Comparison of ENCODE assay signal across 8 cellular contexts in the genomic region with DNA sequence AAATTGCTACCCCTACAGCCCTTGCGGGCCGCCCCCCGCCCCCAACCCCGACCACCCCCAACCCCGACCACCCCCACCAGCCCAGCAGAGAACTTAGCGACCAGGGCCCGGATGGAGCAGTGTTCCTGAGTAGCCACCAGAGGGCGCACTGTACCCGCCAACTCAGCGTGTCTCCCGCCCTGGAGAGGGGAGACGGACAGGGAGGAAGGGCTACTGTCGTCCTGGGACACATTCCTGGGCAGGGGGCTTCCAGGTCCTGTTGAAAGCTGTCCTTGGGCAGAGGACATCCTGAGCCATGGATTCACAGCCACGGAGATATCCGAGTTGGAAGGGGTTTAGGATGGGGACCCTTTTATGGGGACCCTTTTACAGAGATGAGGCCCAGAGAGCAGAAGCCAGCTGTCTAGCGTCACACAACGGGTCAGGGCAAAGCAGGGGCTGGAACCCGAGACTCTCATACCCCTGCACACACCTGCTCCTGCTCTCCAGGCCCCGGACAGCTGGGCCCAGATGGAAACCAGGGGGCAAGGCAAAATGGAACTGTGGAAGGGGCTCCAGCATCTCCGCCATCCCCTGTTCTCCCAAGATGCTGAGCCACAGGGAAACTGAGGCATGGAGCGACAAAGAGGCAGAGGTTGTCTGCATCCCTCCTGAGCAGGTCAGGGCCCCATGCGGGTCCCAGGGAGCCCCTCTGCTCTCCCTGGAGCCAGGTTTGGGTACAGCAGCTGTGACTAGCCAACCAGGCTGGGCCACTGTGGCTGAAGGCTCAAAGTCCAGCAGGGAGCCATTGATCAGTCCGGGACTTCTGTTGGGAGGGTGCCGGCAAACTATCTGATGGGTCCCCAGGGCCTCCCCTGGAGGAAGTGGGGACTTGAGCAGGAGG. TPM values are rescaled to one million over a fixed set of nuclear protein-coding genes. Genes with fewer than 3 reads are reported as not detected.
DNase-seq lines count a peak whose midpoint lies in the region; ATAC-seq, FAIRE-seq and TF ChIP-seq lines count a peak whose summit lies in the region.

No MANE protein-coding gene starts in this region.

- TF ChIP-seq CTCF in bronchial epithelial cell (IDR thresholded peaks at IDR 0.05; ENCODE audit: insufficient read depth, low read length, severe bottlenecking), result peak; percentile 81
- peak; percentile 82 for TF ChIP-seq CTCF in kidney epithelial cell (IDR thresholded peaks at IDR 0.05; ENCODE audit: insufficient read depth, low read length, poor library complexity, severe bottlenecking)

- H3K4me1 ChIP-seq in CD4-positive, CD25-positive, alpha-beta regulatory T cell (ENCODE audit: control insufficient read depth, insufficient read depth, low read length, poor library complexity, severe bottlenecking), result peaks cover 13% of the 10 kb centered on the region

- H3K9me3 Mint-ChIP-seq in CD4-positive, CD25-positive, alpha-beta regulatory T cell, result peaks cover 0 to 2% (median 0%) of the 10 kb centered on the region in 7 donors

- DNase-seq in CD4-positive, CD25-positive, alpha-beta regulatory T cell, result peak; percentile 58 to 70 (median 65)
- DNase-seq in GOT3 (lab: John Stamatoyannopoulos, UW), result peak; percentile 14
- peak; percentile 52 for DNase-seq in NCI-H2107 (lab: John Stamatoyannopoulos, UW)
- DNase-seq in activated CD4-positive, CD25-positive, alpha-beta regulatory T cell (lab: John Stamatoyannopoulos, UW), result peak; percentile 46 to 55 (median 50)
- DNase-seq in bronchial epithelial cell (ENCODE audit: low read depth), result peak; percentile 21
- DNase-seq in kidney epithelial cell (ENCODE audit: low read depth), result no peak
- peak; percentile 71 for DNase-seq in stimulated activated CD4-positive, alpha-beta T cell treated with anti-CD3 and anti-CD28 coated beads, Interleukin-4, amount 100 ng/mL, for 1 hour

- no peak overlapping the region for H3K4me3 ChIP-seq in CD4-positive, CD25-positive, alpha-beta regulatory T cell (ENCODE audit: low read depth, low read length)
- H3K4me3 ChIP-seq in bronchial epithelial cell (ENCODE audit: low read depth, low read length) (no peak overlapping the region), kidney epithelial cell (ENCODE audit: low read depth, low read length) (no peak overlapping the region)

- no peaks in the 10 kb centered on the region for H3K36me3 ChIP-seq in CD4-positive, CD25-positive, alpha-beta regulatory T cell (ENCODE audit: control insufficient read depth, insufficient read depth, low read length)
- H3K36me3 ChIP-seq in bronchial epithelial cell (ENCODE audit: control insufficient read depth, insufficient read depth, low read length), result no peaks in the 10 kb centered on the region
- no peaks in the 10 kb centered on the region for H3K36me3 ChIP-seq in kidney epithelial cell (ENCODE audit: control insufficient read depth, insufficient read depth, low read length)

- H3K27ac Mint-ChIP-seq in CD4-positive, CD25-positive, alpha-beta regulatory T cell, result peak overlapping the region in 1 of 3 donors; percentile 36

- ATAC-seq in CD4-positive, CD25-positive, alpha-beta regulatory T cell (ENCODE audit: low read depth in 2 of 2), result peak; percentile 63 to 71
- no peak for ATAC-seq in HG03095 (IDR thresholded peaks at IDR 0.05; ENCODE audit: unreplicated experiment)

- H3K9me3 ChIP-seq in CD4-positive, CD25-positive, alpha-beta regulatory T cell (ENCODE audit: control insufficient read depth in 2 of 2, low read length in 2 of 2), result no peaks in the 10 kb centered on the region

- H3K4me1 Mint-ChIP-seq in CD4-positive, CD25-positive, alpha-beta regulatory T cell, result peaks cover 0 to 19% (median 3%) of the 10 kb centered on the region in 4 donors

- H3K27ac ChIP-seq in CD4-positive, CD25-positive, alpha-beta regulatory T cell (ENCODE audit: insufficient read depth, low read length, poor library complexity, severe bottlenecking), result no peak overlapping the region

- peak overlapping the region in 1 of 4 donors; percentile 77 for H3K4me3 Mint-ChIP-seq in CD4-positive, CD25-positive, alpha-beta regulatory T cell

- peaks cover 24% of the 10 kb centered on the region for H3K27me3 Mint-ChIP-seq in CD4-positive, CD25-positive, alpha-beta regulatory T cell

- H3K36me3 Mint-ChIP-seq in CD4-positive, CD25-positive, alpha-beta regulatory T cell, result no peaks in the 10 kb centered on the region

- H3K27me3 ChIP-seq in CD4-positive, CD25-positive, alpha-beta regulatory T cell (ENCODE audit: control insufficient read depth, insufficient read depth, low read length), result no peaks in the 10 kb centered on the region
- H3K27me3 ChIP-seq in bronchial epithelial cell (ENCODE audit: control insufficient read depth, insufficient read depth, low read length) (no peaks in the 10 kb centered on the region), kidney epithelial cell (ENCODE audit: control insufficient read depth, insufficient read depth, low read length) (peaks cover 2% of the 10 kb centered on the region)

- peak; percentile 28 for FAIRE-seq in bronchial epithelial cell (lab: Jason Lieb, UNC)

RNA-seq across cellular contexts. Expression of gene LAPTM5, which starts 25.0 kb away (rescaled TPM):
- total RNA-seq in CD4-positive, CD25-positive, alpha-beta regulatory T cell, result 589 TPM
- polyA plus RNA-seq in CD4-positive, CD25-positive, alpha-beta regulatory T cell, result 100 to 1,000 TPM; 552 to 687 (median 620) TPM
- under 0.01 TPM in 2 replicates for total RNA-seq in bronchial epithelial cell
- total RNA-seq in kidney epithelial cell, result 2.6 and 3.1 TPM in 2 replicates

RNA-seq across cellular contexts. Expression of gene MATN1, which starts 59.2 kb away (rescaled TPM):
- total RNA-seq in CD4-positive, CD25-positive, alpha-beta regulatory T cell, result 1.9 TPM
- polyA plus RNA-seq in CD4-positive, CD25-positive, alpha-beta regulatory T cell, result not detected
- not detected in 2 replicates for total RNA-seq in bronchial epithelial cell
- total RNA-seq in kidney epithelial cell, result 0.04 TPM in 1 of 2 replicates, not detected in the other

Comparison
In these comparisons a context has a peak if more than half of its experiments do, and no peak if none do; other contexts are left out.
1. RNA of gene LAPTM5, which starts 25.0 kb away (total RNA-seq): 589 TPM in CD4-positive, CD25-positive, alpha-beta regulatory T cell (single experiment); 2.6 to 3.1 TPM in kidney epithelial cell and under 0.01 TPM in bronchial epithelial cell; every median in the first group is over 100 times any median in the second.